ENCODE assay signal across 17 cellular contexts in genomic region chr6:42228305-42228704, GRCh38. TPM values are rescaled to one million over a fixed set of nuclear protein-coding genes. Genes with fewer than 3 reads are reported as not detected.
"Had no signal": no experiment of that assay in that cellular context is flagged by ENCODE, and none has a peak within 500 bp of the region (broad histone marks: within the 10 kb centered on the region; RNA-seq: fewer than 3 reads in every experiment).

No MANE protein-coding gene starts in this region.

- H3K27ac Mint-ChIP-seq: activated CD4-positive, alpha-beta T cell treated with anti-CD3 and anti-CD28 coated beads for 36 hours had no signal

- ATAC-seq: activated CD4-positive, alpha-beta T cell treated with anti-CD3 and anti-CD28 coated beads for 36 hours; activated CD8-positive, alpha-beta T cell treated with anti-CD3 and anti-CD28 coated beads, Interleukin-2, amount 10 ng/mL, durations not matched to agents 7 days and 5 days; left ventricle myocardium superior; sciatic nerve; SK-N-SH treated with all-trans-retinoic acid at 6 μM for 48 hours; stimulated activated naive CD8-positive, alpha-beta T cell treated with anti-CD3 and anti-CD28 coated beads, Interleukin-15, amount 100 ng/mL, for 72 hours had no signal

- H3K9me3 Mint-ChIP-seq: activated naive CD4-positive, alpha-beta T cell treated with anti-CD3 and anti-CD28 coated beads for 36 hours; stimulated activated naive CD8-positive, alpha-beta T cell treated with anti-CD3 and anti-CD28 coated beads, Interleukin-15, amount 100 ng/mL, for 72 hours had no signal

- H3K36me3 ChIP-seq: upper lobe of right lung had no signal

- H3K4me3 Mint-ChIP-seq: activated CD4-positive, alpha-beta T cell treated with anti-CD3 and anti-CD28 coated beads for 36 hours; activated CD8-positive, alpha-beta T cell treated with anti-CD3 and anti-CD28 coated beads, Interleukin-2, amount 10 ng/mL, durations not matched to agents 7 days and 5 days; activated naive CD4-positive, alpha-beta T cell treated with anti-CD3 and anti-CD28 coated beads for 36 hours; stimulated activated naive CD8-positive, alpha-beta T cell treated with anti-CD3 and anti-CD28 coated beads, Interleukin-15, amount 100 ng/mL, for 72 hours had no signal

- H3K27me3 Mint-ChIP-seq: activated CD4-positive, alpha-beta T cell treated with anti-CD3 and anti-CD28 coated beads for 36 hours; stimulated activated naive CD8-positive, alpha-beta T cell treated with anti-CD3 and anti-CD28 coated beads, Interleukin-15, amount 100 ng/mL, for 72 hours had no signal

- H3K27me3 ChIP-seq: esophagus muscularis mucosa, upper lobe of right lung had no signal

- DNase-seq: activated CD4-positive, alpha-beta T cell treated with anti-CD3 and anti-CD28 coated beads for 36 hours; activated CD8-positive, alpha-beta T cell treated with anti-CD3 and anti-CD28 coated beads, Interleukin-2, amount 10 ng/mL, durations not matched to agents 7 days and 5 days; activated naive CD4-positive, alpha-beta T cell treated with anti-CD3 and anti-CD28 coated beads for 36 hours; amniotic stem cell; caudate nucleus; glutamatergic neuron; left ventricle myocardium superior; stimulated activated naive CD8-positive, alpha-beta T cell treated with anti-CD3 and anti-CD28 coated beads, Interleukin-15, amount 100 ng/mL, for 72 hours; T-helper 1 cell; upper lobe of right lung had no signal

- H3K27ac ChIP-seq: esophagus muscularis mucosa, upper lobe of right lung had no signal

- H3K9me3 ChIP-seq: esophagus muscularis mucosa, upper lobe of right lung had no signal

- H3K4me3 ChIP-seq: esophagus muscularis mucosa, upper lobe of right lung had no signal

- H3K4me1 ChIP-seq: upper lobe of right lung had no signal

RNA-seq across cellular contexts. Expression of gene GUCA1B, which starts 33.5 kb away (rescaled TPM):
- total RNA-seq: fibroblast of villous mesenchyme had no signal

RNA-seq across cellular contexts. Expression of gene GUCA1A, which starts 55.1 kb away (rescaled TPM):
- total RNA-seq: activated CD4-positive, alpha-beta T cell treated with anti-CD3 and anti-CD28 coated beads for 36 hours; activated CD8-positive, alpha-beta T cell treated with anti-CD3 and anti-CD28 coated beads, Interleukin-2, amount 10 ng/mL, durations not matched to agents 7 days and 5 days; activated naive CD4-positive, alpha-beta T cell treated with anti-CD3 and anti-CD28 coated beads for 36 hours; esophagus muscularis mucosa; fibroblast of villous mesenchyme; left ventricle myocardium superior; mesenteric fat pad; osteoblast; pulmonary artery endothelial cell; sciatic nerve; upper lobe of right lung had no signal
